1 cellular context compared by ENCODE assay signal in the genomic region with DNA sequence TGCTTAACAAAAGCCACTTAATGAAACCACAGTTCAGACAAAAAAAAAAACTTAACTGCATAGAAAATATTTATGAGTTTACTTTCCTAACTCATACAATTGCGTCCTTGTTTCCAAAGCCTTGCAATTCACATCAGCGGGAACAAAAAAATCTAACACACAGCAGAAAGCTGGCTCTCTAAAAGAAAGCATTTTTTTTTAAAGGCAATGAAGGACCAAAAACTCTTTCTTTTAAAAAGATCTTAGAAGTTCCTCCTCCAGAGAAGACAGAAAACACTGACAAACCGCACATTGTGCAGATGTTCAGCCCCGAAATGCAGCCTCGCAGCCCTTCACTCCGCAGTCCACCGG.
TF ChIP-seq lines count a peak whose summit lies in the region.

No MANE protein-coding gene starts in this region.

TF ChIP-seq in HCT116, 20 proteins besides CTCF, POLR2A, EP300 and RAD21 (continued from another document):
- TF ChIP-seq, protein P1, sequence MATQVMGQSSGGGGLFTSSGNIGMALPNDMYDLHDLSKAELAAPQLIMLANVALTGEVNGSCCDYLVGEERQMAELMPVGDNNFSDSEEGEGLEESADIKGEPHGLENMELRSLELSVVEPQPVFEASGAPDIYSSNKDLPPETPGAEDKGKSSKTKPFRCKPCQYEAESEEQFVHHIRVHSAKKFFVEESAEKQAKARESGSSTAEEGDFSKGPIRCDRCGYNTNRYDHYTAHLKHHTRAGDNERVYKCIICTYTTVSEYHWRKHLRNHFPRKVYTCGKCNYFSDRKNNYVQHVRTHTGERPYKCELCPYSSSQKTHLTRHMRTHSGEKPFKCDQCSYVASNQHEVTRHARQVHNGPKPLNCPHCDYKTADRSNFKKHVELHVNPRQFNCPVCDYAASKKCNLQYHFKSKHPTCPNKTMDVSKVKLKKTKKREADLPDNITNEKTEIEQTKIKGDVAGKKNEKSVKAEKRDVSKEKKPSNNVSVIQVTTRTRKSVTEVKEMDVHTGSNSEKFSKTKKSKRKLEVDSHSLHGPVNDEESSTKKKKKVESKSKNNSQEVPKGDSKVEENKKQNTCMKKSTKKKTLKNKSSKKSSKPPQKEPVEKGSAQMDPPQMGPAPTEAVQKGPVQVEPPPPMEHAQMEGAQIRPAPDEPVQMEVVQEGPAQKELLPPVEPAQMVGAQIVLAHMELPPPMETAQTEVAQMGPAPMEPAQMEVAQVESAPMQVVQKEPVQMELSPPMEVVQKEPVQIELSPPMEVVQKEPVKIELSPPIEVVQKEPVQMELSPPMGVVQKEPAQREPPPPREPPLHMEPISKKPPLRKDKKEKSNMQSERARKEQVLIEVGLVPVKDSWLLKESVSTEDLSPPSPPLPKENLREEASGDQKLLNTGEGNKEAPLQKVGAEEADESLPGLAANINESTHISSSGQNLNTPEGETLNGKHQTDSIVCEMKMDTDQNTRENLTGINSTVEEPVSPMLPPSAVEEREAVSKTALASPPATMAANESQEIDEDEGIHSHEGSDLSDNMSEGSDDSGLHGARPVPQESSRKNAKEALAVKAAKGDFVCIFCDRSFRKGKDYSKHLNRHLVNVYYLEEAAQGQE (IDR thresholded peaks at IDR 0.05; ENCODE audit: low read depth): no peak
- TF ChIP-seq SP1 (IDR thresholded peaks at IDR 0.05; ENCODE audit: low read depth) (no peak), ZNF274 (IDR thresholded peaks at IDR 0.05; ENCODE audit: low read depth, low read length) (no peak), EZH2 (IDR thresholded peaks at IDR 0.05) (no peak), YY1 (IDR thresholded peaks at IDR 0.05; ENCODE audit: extremely low read depth, insufficient replicate concordance, low read depth, low read length) (no peak), SRF (IDR thresholded peaks at IDR 0.05; ENCODE audit: low read depth) (no peak), ZFX (IDR thresholded peaks at IDR 0.05) (no peak), EGR1 (IDR thresholded peaks at IDR 0.05; ENCODE audit: low read depth) (no peak), EZH2phosphoT487 (IDR thresholded peaks at IDR 0.05; ENCODE audit: borderline replicate concordance) (no peak), FOSL1 (IDR thresholded peaks at IDR 0.05; ENCODE audit: low read depth) (no peak), ELF1 (IDR thresholded peaks at IDR 0.05; ENCODE audit: borderline replicate concordance, low read depth) (no peak), SIN3A (IDR thresholded peaks at IDR 0.05; ENCODE audit: low read depth) (no peak), TCF7L2 (IDR thresholded peaks at IDR 0.05; ENCODE audit: borderline replicate concordance, extremely low read depth, insufficient read depth, insufficient read length) (no peak), CBX3 (IDR thresholded peaks at IDR 0.05; ENCODE audit: low read depth) (no peak), POLR2AphosphoS5 (IDR thresholded peaks at IDR 0.05; ENCODE audit: low read depth, low read length) (no peak), JUND (IDR thresholded peaks at IDR 0.05) (no peak)
- TF ChIP-seq, protein P2, sequence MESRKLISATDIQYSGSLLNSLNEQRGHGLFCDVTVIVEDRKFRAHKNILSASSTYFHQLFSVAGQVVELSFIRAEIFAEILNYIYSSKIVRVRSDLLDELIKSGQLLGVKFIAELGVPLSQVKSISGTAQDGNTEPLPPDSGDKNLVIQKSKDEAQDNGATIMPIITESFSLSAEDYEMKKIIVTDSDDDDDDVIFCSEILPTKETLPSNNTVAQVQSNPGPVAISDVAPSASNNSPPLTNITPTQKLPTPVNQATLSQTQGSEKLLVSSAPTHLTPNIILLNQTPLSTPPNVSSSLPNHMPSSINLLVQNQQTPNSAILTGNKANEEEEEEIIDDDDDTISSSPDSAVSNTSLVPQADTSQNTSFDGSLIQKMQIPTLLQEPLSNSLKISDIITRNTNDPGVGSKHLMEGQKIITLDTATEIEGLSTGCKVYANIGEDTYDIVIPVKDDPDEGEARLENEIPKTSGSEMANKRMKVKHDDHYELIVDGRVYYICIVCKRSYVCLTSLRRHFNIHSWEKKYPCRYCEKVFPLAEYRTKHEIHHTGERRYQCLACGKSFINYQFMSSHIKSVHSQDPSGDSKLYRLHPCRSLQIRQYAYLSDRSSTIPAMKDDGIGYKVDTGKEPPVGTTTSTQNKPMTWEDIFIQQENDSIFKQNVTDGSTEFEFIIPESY (IDR thresholded peaks at IDR 0.05; ENCODE audit: extremely low read depth, insufficient replicate concordance, low read length): no peak
- TF ChIP-seq, protein P3, sequence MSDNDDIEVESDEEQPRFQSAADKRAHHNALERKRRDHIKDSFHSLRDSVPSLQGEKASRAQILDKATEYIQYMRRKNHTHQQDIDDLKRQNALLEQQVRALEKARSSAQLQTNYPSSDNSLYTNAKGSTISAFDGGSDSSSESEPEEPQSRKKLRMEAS (IDR thresholded peaks at IDR 0.05): no peak
- TF ChIP-seq, protein P4, sequence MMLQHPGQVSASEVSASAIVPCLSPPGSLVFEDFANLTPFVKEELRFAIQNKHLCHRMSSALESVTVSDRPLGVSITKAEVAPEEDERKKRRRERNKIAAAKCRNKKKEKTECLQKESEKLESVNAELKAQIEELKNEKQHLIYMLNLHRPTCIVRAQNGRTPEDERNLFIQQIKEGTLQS (IDR thresholded peaks at IDR 0.05): no peak
